In genomic region chr12:95648990-95649791, GRCh38 we compare ENCODE assay signal across 1 cellular context.
TF ChIP-seq lines count a peak whose summit lies in the region.

No MANE protein-coding gene starts in this region.

TF ChIP-seq in HEK293, 187 proteins besides CTCF, POLR2A, EP300 and RAD21 (continued from another document):
- TF ChIP-seq ZNF518A (tag by site-specific recombination; conservative IDR thresholded peaks at IDR 0.05; ENCODE audit: low read depth) (no peak), REST (tag by site-specific recombination; IDR thresholded peaks at IDR 0.05) (no peak), ZNF843 (tag by site-specific recombination; IDR thresholded peaks at IDR 0.05) (peak; percentile 57; the same call in 1 of the 2 replicates), ZNF302 (tag by site-specific recombination; IDR thresholded peaks at IDR 0.05; ENCODE audit: low read depth) (no peak), KLF1 (tag by site-specific recombination; IDR thresholded peaks at IDR 0.05) (no peak), ZNF146 (tag by site-specific recombination; IDR thresholded peaks at IDR 0.05) (no peak), ZNF426 (tag by site-specific recombination; IDR thresholded peaks at IDR 0.05) (no peak), ZNF354C (tag by site-specific recombination; IDR thresholded peaks at IDR 0.05; ENCODE audit: borderline replicate concordance, low read depth) (no peak), KLF17 (tag by site-specific recombination; IDR thresholded peaks at IDR 0.05) (no peak), OSR2 (tag by site-specific recombination; IDR thresholded peaks at IDR 0.05) (peak; percentile 83), ZIC2 (tag by site-specific recombination; IDR thresholded peaks at IDR 0.05) (peak; percentile 74), ZNF677 (tag by site-specific recombination; IDR thresholded peaks at IDR 0.05) (no peak), ZNF366 (tag by site-specific recombination; conservative IDR thresholded peaks at IDR 0.05) (no peak), ZNF341 (tag by site-specific recombination; IDR thresholded peaks at IDR 0.05; ENCODE audit: low read depth) (no peak), INSM2 (tag by site-specific recombination; IDR thresholded peaks at IDR 0.05) (no peak), ZNF621 (tag by site-specific recombination; IDR thresholded peaks at IDR 0.05) (no peak), SALL2 (tag by site-specific recombination; IDR thresholded peaks at IDR 0.05; ENCODE audit: borderline replicate concordance) (no peak), ZNF335 (tag by site-specific recombination; conservative IDR thresholded peaks at IDR 0.05) (no peak), ZNF26 (tag by site-specific recombination; IDR thresholded peaks at IDR 0.05) (no peak), ZNF473 (tag by site-specific recombination; IDR thresholded peaks at IDR 0.05) (no peak), ZNF148 (tag by site-specific recombination; IDR thresholded peaks at IDR 0.05; ENCODE audit: borderline replicate concordance) (no peak), PRDM10 (tag by site-specific recombination; IDR thresholded peaks at IDR 0.05) (no peak), MEIS1 (CRISPR knock-in tag; IDR thresholded peaks at IDR 0.05; ENCODE audit: borderline replicate concordance) (peak; percentile 90; the same call in 1 of the 2 replicates), SP7 (tag by site-specific recombination; IDR thresholded peaks at IDR 0.05) (peak; percentile 56; the same call in 1 of the 2 replicates), TRIM28 (IDR thresholded peaks at IDR 0.05; ENCODE audit: borderline replicate concordance, low read length) (no peak), ZNF24 (tag by site-specific recombination; IDR thresholded peaks at IDR 0.05) (no peak), ZNF350 (tag by site-specific recombination; IDR thresholded peaks at IDR 0.05) (no peak), ZNF692 (tag by site-specific recombination; IDR thresholded peaks at IDR 0.05) (no peak), SP2 (tag by site-specific recombination; IDR thresholded peaks at IDR 0.05) (no peak), SCRT1 (tag by site-specific recombination; IDR thresholded peaks at IDR 0.05; ENCODE audit: borderline replicate concordance) (no peak), HOXD13 (CRISPR knock-in tag; IDR thresholded peaks at IDR 0.05; ENCODE audit: borderline replicate concordance) (peak; percentile 70; the same call in 1 of the 2 replicates), ZFP37 (tag by site-specific recombination; IDR thresholded peaks at IDR 0.05) (no peak), ZBTB48 (tag by site-specific recombination; IDR thresholded peaks at IDR 0.05) (no peak)
